Comparison of ENCODE assay signal across 2 cellular contexts in genomic region chr11:55942785-55943392, GRCh38.
TF ChIP-seq lines count a peak whose summit lies in the region.

No MANE protein-coding gene starts in this region.

TF ChIP-seq in GM23338, 12 proteins besides CTCF, POLR2A, EP300 and RAD21:
- no peak for TF ChIP-seq ZNF462 (CRISPR knock-in tag; IDR thresholded peaks at IDR 0.05)
- TF ChIP-seq EZH2 (IDR thresholded peaks at IDR 0.05; ENCODE audit: low read depth, unreplicated experiment): no peak
- no peak for TF ChIP-seq JUNB (IDR thresholded peaks at IDR 0.05; ENCODE audit: unreplicated experiment)
- TF ChIP-seq EZH2phosphoT487 (IDR thresholded peaks at IDR 0.05; ENCODE audit: unreplicated experiment): no peak
- no peak for TF ChIP-seq CREB1 (CRISPR knock-in tag; IDR thresholded peaks at IDR 0.05; ENCODE audit: low read depth)
- no peak for TF ChIP-seq ETS1 (IDR thresholded peaks at IDR 0.05)
- no peak for TF ChIP-seq ZNF114 (CRISPR knock-in tag; IDR thresholded peaks at IDR 0.05)
- no peak for TF ChIP-seq STAT1 (IDR thresholded peaks at IDR 0.05; ENCODE audit: unreplicated experiment)
- no peak for TF ChIP-seq REST (IDR thresholded peaks at IDR 0.05; ENCODE audit: unreplicated experiment)
- TF ChIP-seq POLR2AphosphoS5 (IDR thresholded peaks at IDR 0.05; ENCODE audit: low read depth): no peak

TF ChIP-seq in endothelial cell of umbilical vein, 7 proteins besides CTCF, POLR2A, EP300 and RAD21:
- TF ChIP-seq GATA2 (IDR thresholded peaks at IDR 0.05; ENCODE audit: insufficient read depth, insufficient read length, low read depth, low read length) (no peak), MYC (IDR thresholded peaks at IDR 0.05; ENCODE audit: low read depth, low read length) (no peak), POLR2AphosphoS5 (IDR thresholded peaks at IDR 0.05; ENCODE audit: insufficient read depth, low read depth, low read length) (no peak), FOS (IDR thresholded peaks at IDR 0.05; ENCODE audit: borderline replicate concordance, insufficient read depth, low read length) (no peak), EZH2 (IDR thresholded peaks at IDR 0.05; ENCODE audit: borderline replicate concordance, low read depth, low read length, severe bottlenecking) (no peak), JUN (IDR thresholded peaks at IDR 0.05; ENCODE audit: borderline replicate concordance, insufficient read depth, insufficient read length, low read depth) (no peak), MAX (IDR thresholded peaks at IDR 0.05; ENCODE audit: insufficient read depth, insufficient read length) (no peak)
